Comparison of ENCODE assay signal across 18 cellular contexts in the genomic region with DNA sequence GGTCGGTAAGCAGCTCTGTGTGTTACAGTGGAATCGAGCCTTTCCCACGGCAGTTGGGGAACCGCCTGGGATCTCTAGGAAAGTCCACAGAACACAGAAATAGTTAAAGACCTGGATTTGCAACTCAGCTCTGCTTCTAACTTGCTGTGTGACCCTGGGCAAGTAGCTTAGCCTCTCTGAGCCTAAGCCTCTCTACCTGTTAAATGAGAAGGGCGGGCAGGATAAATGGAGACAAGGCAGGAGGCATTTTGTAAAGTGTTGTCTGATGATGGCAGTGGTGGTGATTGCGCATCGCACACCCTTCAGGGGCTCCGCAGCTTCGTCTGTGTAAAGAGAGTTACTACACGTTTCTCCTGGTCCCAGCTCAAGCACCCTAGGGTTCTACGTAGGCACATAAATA. TPM values are rescaled to one million over a fixed set of nuclear protein-coding genes. Genes with fewer than 3 reads are reported as not detected.
"Had no signal": no experiment of that assay in that cellular context is flagged by ENCODE, and none has a peak within 500 bp of the region (broad histone marks: within the 10 kb centered on the region; RNA-seq: fewer than 3 reads in every experiment).

No MANE protein-coding gene starts in this region.

RNA-seq across cellular contexts. Expression of gene CA5A, which starts 28.2 kb away (rescaled TPM):
- total RNA-seq: activated CD4-positive, alpha-beta memory T cell treated with anti-CD3 and anti-CD28 coated beads, Interleukin-2, amount 10 ng/mL, durations not matched to agents 7 days and 5 days; activated CD4-positive, alpha-beta T cell treated with anti-CD3 and anti-CD28 coated beads for 36 hours; activated CD4-positive, alpha-beta T cell treated with anti-CD3 and anti-CD28 coated beads, Interleukin-2, amount 10 ng/mL, durations not matched to agents 7 days and 5 days; activated CD8-positive, alpha-beta memory T cell treated with anti-CD3 and anti-CD28 coated beads, Interleukin-2, amount 10 ng/mL, durations not matched to agents 7 days and 5 days; activated CD8-positive, alpha-beta T cell treated with anti-CD3 and anti-CD28 coated beads, Interleukin-2, amount 10 ng/mL, durations not matched to agents 7 days and 5 days; activated naive CD8-positive, alpha-beta T cell treated with anti-CD3 and anti-CD28 coated beads for 36 hours; activated T-helper 17 cell treated with anti-CD3 and anti-CD28 coated beads, Interleukin-2, amount 50 U/mL, for 72 hours; aorta; astrocyte; body of pancreas; breast epithelium; cardiac septum; cerebellum; T-helper 1 cell treated with Interleukin-12 subunit alpha and Interleukin-12 subunit beta and Interleukin-4 antibody, amounts not matched to agents 30 ng/mL and 1 ng/mL, for 36 hours; T-helper 17 cell; T-helper 2 cell treated with Interferon-gamma antibody and Interleukin-4, amounts not matched to agents 100 ng/mL and 5 ng/mL, for 36 hours; WTC11 had no signal
- polyA plus RNA-seq: adrenal gland had no signal
